ENCODE assay signal across 8 cellular contexts in genomic region chr4:151408630-151409469, GRCh38.
DNase-seq lines count a peak whose midpoint lies in the region; ATAC-seq and TF ChIP-seq lines count a peak whose summit lies in the region.

TSS of gene FHIP1A (plus strand) at chr4:151409176. CDS start at chr4:151566260, 157,084 bp downstream.

- peak within 1 kb of the TSS; percentile 64 for H3K4me3 ChIP-seq in choroid plexus epithelial cell (ENCODE audit: low read depth, low read length)

- peak; percentile 79 to 87 for DNase-seq in NCI-H2081 (lab: John Stamatoyannopoulos, UW)
- no peak for DNase-seq in NCI-H2081 treated with DMSO at 0.1 percent for 48 hours (lab: John Stamatoyannopoulos, UW)
- peak; percentile 84 for DNase-seq in NCI-H2029 (lab: John Stamatoyannopoulos, UW)
- peak; percentile 81 for DNase-seq in activated CD4-positive, alpha-beta T cell treated with anti-CD3 and anti-CD28 coated beads for 1 hour
- peak; percentile 76 for DNase-seq in choroid plexus epithelial cell (ENCODE audit: low read depth)
- peak; percentile 96 for DNase-seq in left kidney (ENCODE audit: low read depth, low spot score)
- DNase-seq in stimulated activated CD4-positive, alpha-beta T cell treated with anti-CD3 and anti-CD28 coated beads, Interleukin-2, amount 100 ng/mL, for 48 hours: peak; percentile 60 to 71

- peak; percentile 79 for ATAC-seq in HG02852 (IDR thresholded peaks at IDR 0.05; ENCODE audit: unreplicated experiment)

- TF ChIP-seq CTCF in choroid plexus epithelial cell (conservative IDR thresholded peaks at IDR 0.05; ENCODE audit: low read depth, low read length): peak; percentile 35
